ENCODE assay signal across 22 cellular contexts in the genomic region with DNA sequence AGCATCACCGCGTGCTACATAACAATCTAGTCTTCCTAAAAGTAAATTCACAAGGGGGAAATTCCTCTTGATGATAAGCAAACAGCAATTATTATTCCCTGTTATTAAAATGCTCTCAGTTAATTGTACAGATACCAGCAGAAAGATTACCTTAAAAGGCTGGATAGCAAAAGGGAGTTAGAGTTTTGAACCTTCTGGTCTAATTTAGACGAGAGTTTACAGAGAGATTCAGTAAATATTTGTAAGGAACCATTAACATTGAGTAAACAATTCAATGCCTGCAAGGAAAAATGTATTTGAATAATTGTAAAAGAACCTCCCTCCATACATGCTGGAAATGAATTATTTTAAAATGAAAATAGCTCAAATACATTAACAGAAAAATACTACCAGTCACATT.
A peak's percentile ranks its signal among the peaks of the same experiment; 100 is the strongest.
DNase-seq lines count a peak whose midpoint lies in the region; ATAC-seq and TF ChIP-seq lines count a peak whose summit lies in the region.
"Had no signal": no experiment of that assay in that cellular context is flagged by ENCODE, and none has a peak within 500 bp of the region (broad histone marks: within the 10 kb centered on the region; RNA-seq: fewer than 3 reads in every experiment).

No MANE protein-coding gene starts in this region.

- H3K4me1 Mint-ChIP-seq in endodermal cell (peaks cover 29% of the 10 kb centered on the region), nephron progenitor cell (peaks cover 48% of the 10 kb centered on the region)
- H3K4me1 Mint-ChIP-seq in activated CD4-positive, alpha-beta memory T cell treated with anti-CD3 and anti-CD28 coated beads for 36 hours (ENCODE audit: low read depth) = no peaks in the 10 kb centered on the region
- H3K4me1 Mint-ChIP-seq: activated CD4-positive, alpha-beta T cell treated with anti-CD3 and anti-CD28 coated beads, Interleukin-2, amount 10 ng/mL, durations not matched to agents 7 days and 5 days; activated CD8-positive, alpha-beta memory T cell treated with anti-CD3 and anti-CD28 coated beads, Interleukin-2, amount 10 ng/mL, durations not matched to agents 7 days and 5 days; CD4-positive, CD25-positive, alpha-beta regulatory T cell; naive thymus-derived CD4-positive, alpha-beta T cell had no signal

- intact Hi-C loops in activated CD4-positive, alpha-beta memory T cell treated with anti-CD3 and anti-CD28 coated beads for 36 hours (cut with micrococcal nuclease) = no loop called here
- intact Hi-C loops in sigmoid colon (cut with DNase I) = no loop called here

- H3K9ac ChIP-seq in endodermal cell (ENCODE audit: extremely low read depth, low read length, poor library complexity, severe bottlenecking) = no peak overlapping the region

- POLR2A ChIA-PET in activated CD4-positive, alpha-beta memory T cell treated with anti-CD3 and anti-CD28 coated beads for 36 hours (lab: Charles Lee) = no interaction called here

- H3K9me3 Mint-ChIP-seq in endodermal cell = no peaks in the 10 kb centered on the region
- H3K9me3 Mint-ChIP-seq in nephron progenitor cell = no peaks in the 10 kb centered on the region
- H3K9me3 Mint-ChIP-seq in activated CD4-positive, alpha-beta memory T cell treated with anti-CD3 and anti-CD28 coated beads for 36 hours = no peaks in the 10 kb centered on the region
- H3K9me3 Mint-ChIP-seq: activated CD4-positive, alpha-beta T cell treated with anti-CD3 and anti-CD28 coated beads, Interleukin-2, amount 10 ng/mL, durations not matched to agents 7 days and 5 days; activated naive CD4-positive, alpha-beta T cell treated with anti-CD3 and anti-CD28 coated beads for 36 hours; activated T-cell treated with anti-CD3 and anti-CD28 coated beads, Interleukin-2, amount 50 U/mL, for 72 hours; naive thymus-derived CD4-positive, alpha-beta T cell had no signal

- no peaks in the 10 kb centered on the region for H3K36me3 Mint-ChIP-seq in endodermal cell (ENCODE audit: low read depth)
- H3K36me3 Mint-ChIP-seq in nephron progenitor cell (ENCODE audit: low read depth) = no peaks in the 10 kb centered on the region
- no peaks in the 10 kb centered on the region for H3K36me3 Mint-ChIP-seq in activated CD4-positive, alpha-beta memory T cell treated with anti-CD3 and anti-CD28 coated beads for 36 hours
- H3K36me3 Mint-ChIP-seq: activated CD8-positive, alpha-beta memory T cell treated with anti-CD3 and anti-CD28 coated beads, Interleukin-2, amount 10 ng/mL, durations not matched to agents 7 days and 5 days; CD4-positive, CD25-positive, alpha-beta regulatory T cell; naive thymus-derived CD4-positive, alpha-beta T cell had no signal

- no peaks in the 10 kb centered on the region for H3K4me1 ChIP-seq in endodermal cell (ENCODE audit: control insufficient read depth, insufficient read depth, low read length)
- peaks cover 0 to 13% (median 4%) of the 10 kb centered on the region in 4 donors for H3K4me1 ChIP-seq in sigmoid colon

- H3K4me3 ChIP-seq in endodermal cell (ENCODE audit: low read length) (no peak overlapping the region), sigmoid colon (no peak overlapping the region)
- H3K4me3 ChIP-seq: SK-N-MC, transverse colon had no signal

- no peaks in the 10 kb centered on the region for H3K9me3 ChIP-seq in endodermal cell (ENCODE audit: control insufficient read depth, low read length)
- no peaks in the 10 kb centered on the region for H3K9me3 ChIP-seq in sigmoid colon
- H3K9me3 ChIP-seq: transverse colon had no signal

- H3K36me3 ChIP-seq in endodermal cell (ENCODE audit: control insufficient read depth, insufficient read depth, low read length) = no peaks in the 10 kb centered on the region
- H3K36me3 ChIP-seq in sigmoid colon = no peaks in the 10 kb centered on the region
- H3K36me3 ChIP-seq: transverse colon, WERI-Rb-1 had no signal

- H3K4me3 Mint-ChIP-seq in endodermal cell (no peak overlapping the region), nephron progenitor cell (no peak overlapping the region)
- H3K4me3 Mint-ChIP-seq in activated CD4-positive, alpha-beta memory T cell treated with anti-CD3 and anti-CD28 coated beads for 36 hours = no peak overlapping the region
- H3K4me3 Mint-ChIP-seq: activated CD4-positive, alpha-beta T cell treated with anti-CD3 and anti-CD28 coated beads, Interleukin-2, amount 10 ng/mL, durations not matched to agents 7 days and 5 days; activated CD8-positive, alpha-beta memory T cell treated with anti-CD3 and anti-CD28 coated beads, Interleukin-2, amount 10 ng/mL, durations not matched to agents 7 days and 5 days; activated naive CD4-positive, alpha-beta T cell treated with anti-CD3 and anti-CD28 coated beads for 36 hours; activated T-cell treated with anti-CD3 and anti-CD28 coated beads, Interleukin-2, amount 50 U/mL, for 72 hours; CD4-positive, CD25-positive, alpha-beta regulatory T cell; naive thymus-derived CD4-positive, alpha-beta T cell had no signal

- CTCF ChIA-PET in activated CD4-positive, alpha-beta memory T cell treated with anti-CD3 and anti-CD28 coated beads for 36 hours (lab: Charles Lee) = interaction anchor here (1.5 kb wide), 1 partner anchor 141 kb away, joined by 4 read pairs; the partner anchor contains the start of gene ENC1

- TF ChIP-seq CTCF in endodermal cell (conservative IDR thresholded peaks at IDR 0.05) (no peak), nephron progenitor cell (IDR thresholded peaks at IDR 0.05) (no peak), sigmoid colon (IDR thresholded peaks at IDR 0.05) (no peak)

- no peak for TF ChIP-seq POLR2A in sigmoid colon (IDR thresholded peaks at IDR 0.05)

- peak; percentile 58 for DNase-seq in DMS53 treated with DMSO at 0.1 percent for 48 hours (lab: John Stamatoyannopoulos, UW; ENCODE audit: unreplicated experiment)
- DNase-seq in NCI-H146 treated with DMSO at 0.1 percent for 48 hours (lab: John Stamatoyannopoulos, UW; ENCODE audit: unreplicated experiment) = peak; percentile 68
- no peak for DNase-seq in endodermal cell
- no peak for DNase-seq in nephron progenitor cell
- DNase-seq in activated naive CD4-positive, alpha-beta T cell treated with Interleukin-2 at 50 U/mL for 16 hours = no peak
- DNase-seq in activated CD4-positive, alpha-beta memory T cell treated with anti-CD3 and anti-CD28 coated beads for 36 hours = no peak
- DNase-seq in sigmoid colon = no peak
- DNase-seq: activated CD4-positive, alpha-beta T cell treated with anti-CD3 and anti-CD28 coated beads, Interleukin-2, amount 10 ng/mL, durations not matched to agents 7 days and 5 days; activated CD8-positive, alpha-beta memory T cell treated with anti-CD3 and anti-CD28 coated beads, Interleukin-2, amount 10 ng/mL, durations not matched to agents 7 days and 5 days; activated naive CD4-positive, alpha-beta T cell treated with anti-CD3 and anti-CD28 coated beads for 36 hours; activated T-cell treated with anti-CD3 and anti-CD28 coated beads, Interleukin-2, amount 50 U/mL, for 72 hours; CD4-positive, CD25-positive, alpha-beta regulatory T cell; foreskin fibroblast; Kasumi-1; naive thymus-derived CD4-positive, alpha-beta T cell; NCI-H446 treated with DMSO at 0.1 percent for 48 hours; RPMI8226; T-helper 2 cell; transverse colon; WERI-Rb-1 had no signal

- H3K27me3 Mint-ChIP-seq in endodermal cell (ENCODE audit: insufficient read depth) (peaks cover 8% of the 10 kb centered on the region), nephron progenitor cell (ENCODE audit: low read depth, poor library complexity) (no peaks in the 10 kb centered on the region)
- H3K27me3 Mint-ChIP-seq in activated CD4-positive, alpha-beta memory T cell treated with anti-CD3 and anti-CD28 coated beads for 36 hours = no peaks in the 10 kb centered on the region

- H3K27ac Mint-ChIP-seq in endodermal cell = no peak overlapping the region
- H3K27ac Mint-ChIP-seq in nephron progenitor cell = peak overlapping the region; percentile 98
- no peak overlapping the region for H3K27ac Mint-ChIP-seq in activated CD4-positive, alpha-beta memory T cell treated with anti-CD3 and anti-CD28 coated beads for 36 hours
- H3K27ac Mint-ChIP-seq: activated CD4-positive, alpha-beta T cell treated with anti-CD3 and anti-CD28 coated beads, Interleukin-2, amount 10 ng/mL, durations not matched to agents 7 days and 5 days; activated CD8-positive, alpha-beta memory T cell treated with anti-CD3 and anti-CD28 coated beads, Interleukin-2, amount 10 ng/mL, durations not matched to agents 7 days and 5 days; activated naive CD4-positive, alpha-beta T cell treated with anti-CD3 and anti-CD28 coated beads for 36 hours; activated T-cell treated with anti-CD3 and anti-CD28 coated beads, Interleukin-2, amount 50 U/mL, for 72 hours; CD4-positive, CD25-positive, alpha-beta regulatory T cell; naive thymus-derived CD4-positive, alpha-beta T cell had no signal

- no peak for TF ChIP-seq EP300 in sigmoid colon (IDR thresholded peaks at IDR 0.05)

- H3K27ac ChIP-seq in endodermal cell (ENCODE audit: low read depth, low read length) = peak overlapping the region; percentile 79
- H3K27ac ChIP-seq in sigmoid colon = no peak overlapping the region
- H3K27ac ChIP-seq: SK-N-MC, WERI-Rb-1 had no signal

- H3K27me3 ChIP-seq in endodermal cell (ENCODE audit: control insufficient read depth, insufficient read depth, low read length, poor library complexity, severe bottlenecking) = no peaks in the 10 kb centered on the region
- no peaks in the 10 kb centered on the region for H3K27me3 ChIP-seq in sigmoid colon
- H3K27me3 ChIP-seq: transverse colon had no signal

- ATAC-seq in GM19455 (IDR thresholded peaks at IDR 0.05; ENCODE audit: unreplicated experiment) = no peak
- ATAC-seq: activated CD8-positive, alpha-beta memory T cell treated with anti-CD3 and anti-CD28 coated beads, Interleukin-2, amount 10 ng/mL, durations not matched to agents 7 days and 5 days; activated T-cell treated with anti-CD3 and anti-CD28 coated beads, Interleukin-2, amount 50 U/mL, for 72 hours; naive thymus-derived CD4-positive, alpha-beta T cell had no signal

- WGBS in endodermal cell (ENCODE audit: insufficient coverage in 1 of 2, insufficient read length in 1 of 2), 2 experiments = 92 to 100% methylated on average over 3 of the region's 3 CpGs
- WGBS in sigmoid colon, 2 donors = 9 to 53% methylated on average over 3 of the region's 3 CpGs

Comparison
In these comparisons a context has a peak if more than half of its experiments do, and no peak if none do; other contexts are left out.
1. DNase-seq: peak in DMS53 treated with DMSO at 0.1 percent for 48 hours (single experiment) and NCI-H146 treated with DMSO at 0.1 percent for 48 hours (single experiment); none in endodermal cell (single experiment), nephron progenitor cell (single experiment), activated naive CD4-positive, alpha-beta T cell treated with Interleukin-2 at 50 U/mL for 16 hours (single experiment), activated CD4-positive, alpha-beta memory T cell treated with anti-CD3 and anti-CD28 coated beads for 36 hours (single experiment) and sigmoid colon (single experiment).